ENCODE assay signal across 1 cellular context in the genomic region with DNA sequence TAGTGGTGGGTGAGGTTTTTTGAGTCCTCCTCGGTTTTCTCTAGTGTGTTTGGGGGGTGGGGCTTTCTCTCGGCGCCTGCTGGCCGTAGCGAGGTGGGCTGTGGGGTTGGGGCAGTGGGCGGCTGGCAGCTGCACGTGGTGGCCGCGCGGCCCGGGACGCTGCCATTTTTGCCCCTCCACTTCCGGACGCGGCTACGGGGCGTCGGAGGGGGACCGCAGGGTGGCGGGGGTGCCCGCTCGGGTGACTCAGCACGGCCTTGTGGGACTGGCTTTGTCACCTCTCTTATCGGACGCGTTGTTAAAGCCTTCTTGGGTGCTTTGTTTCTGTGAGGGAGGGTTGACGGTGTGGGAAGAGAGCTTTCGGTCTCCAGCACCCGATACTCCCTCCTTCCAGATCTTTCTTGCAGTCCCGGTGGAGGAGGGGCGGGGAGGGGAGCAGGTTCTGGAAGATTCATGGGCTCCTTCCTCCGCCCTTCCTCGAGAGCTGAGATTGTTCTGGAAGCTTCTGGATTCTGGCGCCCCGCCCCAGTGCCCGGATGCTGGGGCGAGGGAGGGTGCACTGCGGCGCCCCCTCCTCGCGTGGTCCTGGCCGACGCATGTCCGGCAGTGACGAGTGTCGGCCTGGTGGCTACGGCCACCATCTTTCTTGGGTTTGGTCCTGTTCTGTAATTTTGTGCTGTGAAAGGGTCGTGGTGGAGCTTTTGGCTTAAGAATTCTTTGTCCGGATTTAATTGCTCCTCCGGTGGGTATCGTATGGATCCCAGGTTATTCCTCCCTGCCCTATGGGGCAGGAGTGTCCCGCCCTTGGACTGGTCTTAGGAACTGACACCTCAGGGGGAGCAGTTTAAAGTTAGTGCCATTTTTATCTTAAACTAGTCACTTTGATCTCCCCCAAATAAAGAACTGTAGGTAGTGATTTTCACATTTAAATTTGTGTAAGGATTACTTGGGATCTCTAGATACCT.
TF ChIP-seq lines count a peak whose summit lies in the region.

No MANE protein-coding gene starts in this region.

TF ChIP-seq in HEK293, 187 proteins besides CTCF, POLR2A, EP300 and RAD21 (continued from another document):
- TF ChIP-seq, protein P1, sequence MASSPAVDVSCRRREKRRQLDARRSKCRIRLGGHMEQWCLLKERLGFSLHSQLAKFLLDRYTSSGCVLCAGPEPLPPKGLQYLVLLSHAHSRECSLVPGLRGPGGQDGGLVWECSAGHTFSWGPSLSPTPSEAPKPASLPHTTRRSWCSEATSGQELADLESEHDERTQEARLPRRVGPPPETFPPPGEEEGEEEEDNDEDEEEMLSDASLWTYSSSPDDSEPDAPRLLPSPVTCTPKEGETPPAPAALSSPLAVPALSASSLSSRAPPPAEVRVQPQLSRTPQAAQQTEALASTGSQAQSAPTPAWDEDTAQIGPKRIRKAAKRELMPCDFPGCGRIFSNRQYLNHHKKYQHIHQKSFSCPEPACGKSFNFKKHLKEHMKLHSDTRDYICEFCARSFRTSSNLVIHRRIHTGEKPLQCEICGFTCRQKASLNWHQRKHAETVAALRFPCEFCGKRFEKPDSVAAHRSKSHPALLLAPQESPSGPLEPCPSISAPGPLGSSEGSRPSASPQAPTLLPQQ (tag by site-specific recombination; IDR thresholded peaks at IDR 0.05): no peak
- TF ChIP-seq ZNF433 (tag by site-specific recombination; IDR thresholded peaks at IDR 0.05; ENCODE audit: low read depth) (no peak), SP2 (tag by site-specific recombination; IDR thresholded peaks at IDR 0.05) (peak; percentile 52), ZNF701 (tag by site-specific recombination; IDR thresholded peaks at IDR 0.05) (no peak), ZNF248 (tag by site-specific recombination; IDR thresholded peaks at IDR 0.05) (no peak), ZNF501 (tag by site-specific recombination; IDR thresholded peaks at IDR 0.05) (no peak; the same call in 1 of the 2 replicates), REPIN1 (tag by site-specific recombination; IDR thresholded peaks at IDR 0.05; ENCODE audit: low read depth) (no peak), ZBTB20 (tag by site-specific recombination; IDR thresholded peaks at IDR 0.05) (peak; percentile 19; the same call in 1 of the 2 replicates), ZNF239 (tag by site-specific recombination; IDR thresholded peaks at IDR 0.05) (peak; percentile 1; the same call in 1 of the 2 replicates), ZBTB21 (tag by site-specific recombination; IDR thresholded peaks at IDR 0.05) (no peak), ZNF341 (tag by site-specific recombination; IDR thresholded peaks at IDR 0.05; ENCODE audit: low read depth) (peak; percentile 91), HOXC10 (CRISPR knock-in tag; IDR thresholded peaks at IDR 0.05) (no peak), ZNF174 (tag by site-specific recombination; IDR thresholded peaks at IDR 0.05) (no peak), YY2 (tag by site-specific recombination; IDR thresholded peaks at IDR 0.05) (peak; percentile 82), ZNF549 (tag by site-specific recombination; IDR thresholded peaks at IDR 0.05) (no peak), ZNF747 (tag by site-specific recombination; IDR thresholded peaks at IDR 0.05) (no peak; the same call in 1 of the 2 replicates), SP7 (tag by site-specific recombination; IDR thresholded peaks at IDR 0.05) (peak; percentile 6; the same call in 1 of the 2 replicates), ZNF221 (tag by site-specific recombination; IDR thresholded peaks at IDR 0.05; ENCODE audit: borderline replicate concordance) (no peak), ZNF175 (tag by site-specific recombination; IDR thresholded peaks at IDR 0.05) (no peak), ZNF366 (tag by site-specific recombination; conservative IDR thresholded peaks at IDR 0.05) (peak; percentile 38; the same call in 1 of the 2 replicates), ZNF654 (tag by site-specific recombination; IDR thresholded peaks at IDR 0.05; ENCODE audit: low read depth) (no peak), ZNF660 (tag by site-specific recombination; IDR thresholded peaks at IDR 0.05) (0 out of 2 replicates have a peak, but pooled peaks have one; percentile 6), ZNF350 (tag by site-specific recombination; IDR thresholded peaks at IDR 0.05) (no peak), ZNF155 (tag by site-specific recombination; IDR thresholded peaks at IDR 0.05) (no peak), ZNF792 (tag by site-specific recombination; IDR thresholded peaks at IDR 0.05) (no peak; the same call in 1 of the 2 replicates)
- TF ChIP-seq, protein P2, sequence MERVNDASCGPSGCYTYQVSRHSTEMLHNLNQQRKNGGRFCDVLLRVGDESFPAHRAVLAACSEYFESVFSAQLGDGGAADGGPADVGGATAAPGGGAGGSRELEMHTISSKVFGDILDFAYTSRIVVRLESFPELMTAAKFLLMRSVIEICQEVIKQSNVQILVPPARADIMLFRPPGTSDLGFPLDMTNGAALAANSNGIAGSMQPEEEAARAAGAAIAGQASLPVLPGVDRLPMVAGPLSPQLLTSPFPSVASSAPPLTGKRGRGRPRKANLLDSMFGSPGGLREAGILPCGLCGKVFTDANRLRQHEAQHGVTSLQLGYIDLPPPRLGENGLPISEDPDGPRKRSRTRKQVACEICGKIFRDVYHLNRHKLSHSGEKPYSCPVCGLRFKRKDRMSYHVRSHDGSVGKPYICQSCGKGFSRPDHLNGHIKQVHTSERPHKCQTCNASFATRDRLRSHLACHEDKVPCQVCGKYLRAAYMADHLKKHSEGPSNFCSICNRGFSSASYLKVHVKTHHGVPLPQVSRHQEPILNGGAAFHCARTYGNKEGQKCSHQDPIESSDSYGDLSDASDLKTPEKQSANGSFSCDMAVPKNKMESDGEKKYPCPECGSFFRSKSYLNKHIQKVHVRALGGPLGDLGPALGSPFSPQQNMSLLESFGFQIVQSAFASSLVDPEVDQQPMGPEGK (tag by site-specific recombination; IDR thresholded peaks at IDR 0.05): peak; percentile 68
- TF ChIP-seq, protein P3, sequence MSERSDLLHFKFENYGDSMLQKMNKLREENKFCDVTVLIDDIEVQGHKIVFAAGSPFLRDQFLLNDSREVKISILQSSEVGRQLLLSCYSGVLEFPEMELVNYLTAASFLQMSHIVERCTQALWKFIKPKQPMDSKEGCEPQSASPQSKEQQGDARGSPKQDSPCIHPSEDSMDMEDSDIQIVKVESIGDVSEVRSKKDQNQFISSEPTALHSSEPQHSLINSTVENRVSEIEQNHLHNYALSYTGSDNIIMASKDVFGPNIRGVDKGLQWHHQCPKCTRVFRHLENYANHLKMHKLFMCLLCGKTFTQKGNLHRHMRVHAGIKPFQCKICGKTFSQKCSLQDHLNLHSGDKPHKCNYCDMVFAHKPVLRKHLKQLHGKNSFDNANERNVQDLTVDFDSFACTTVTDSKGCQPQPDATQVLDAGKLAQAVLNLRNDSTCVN (tag by site-specific recombination; optimal IDR thresholded peaks at IDR 0.05): peak; percentile 46
- TF ChIP-seq, protein P4, sequence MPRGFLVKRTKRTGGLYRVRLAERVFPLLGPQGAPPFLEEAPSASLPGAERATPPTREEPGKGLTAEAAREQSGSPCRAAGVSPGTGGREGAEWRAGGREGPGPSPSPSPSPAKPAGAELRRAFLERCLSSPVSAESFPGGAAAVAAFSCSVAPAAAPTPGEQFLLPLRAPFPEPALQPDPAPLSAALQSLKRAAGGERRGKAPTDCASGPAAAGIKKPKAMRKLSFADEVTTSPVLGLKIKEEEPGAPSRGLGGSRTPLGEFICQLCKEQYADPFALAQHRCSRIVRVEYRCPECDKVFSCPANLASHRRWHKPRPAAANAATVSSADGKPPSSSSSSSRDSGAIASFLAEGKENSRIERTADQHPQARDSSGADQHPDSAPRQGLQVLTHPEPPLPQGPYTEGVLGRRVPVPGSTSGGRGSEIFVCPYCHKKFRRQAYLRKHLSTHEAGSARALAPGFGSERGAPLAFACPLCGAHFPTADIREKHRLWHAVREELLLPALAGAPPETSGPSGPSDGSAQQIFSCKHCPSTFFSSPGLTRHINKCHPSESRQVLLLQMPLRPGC (tag by site-specific recombination; IDR thresholded peaks at IDR 0.05): 0 out of 2 replicates have a peak, but pooled peaks have one; percentile 3
- TF ChIP-seq, protein P5, sequence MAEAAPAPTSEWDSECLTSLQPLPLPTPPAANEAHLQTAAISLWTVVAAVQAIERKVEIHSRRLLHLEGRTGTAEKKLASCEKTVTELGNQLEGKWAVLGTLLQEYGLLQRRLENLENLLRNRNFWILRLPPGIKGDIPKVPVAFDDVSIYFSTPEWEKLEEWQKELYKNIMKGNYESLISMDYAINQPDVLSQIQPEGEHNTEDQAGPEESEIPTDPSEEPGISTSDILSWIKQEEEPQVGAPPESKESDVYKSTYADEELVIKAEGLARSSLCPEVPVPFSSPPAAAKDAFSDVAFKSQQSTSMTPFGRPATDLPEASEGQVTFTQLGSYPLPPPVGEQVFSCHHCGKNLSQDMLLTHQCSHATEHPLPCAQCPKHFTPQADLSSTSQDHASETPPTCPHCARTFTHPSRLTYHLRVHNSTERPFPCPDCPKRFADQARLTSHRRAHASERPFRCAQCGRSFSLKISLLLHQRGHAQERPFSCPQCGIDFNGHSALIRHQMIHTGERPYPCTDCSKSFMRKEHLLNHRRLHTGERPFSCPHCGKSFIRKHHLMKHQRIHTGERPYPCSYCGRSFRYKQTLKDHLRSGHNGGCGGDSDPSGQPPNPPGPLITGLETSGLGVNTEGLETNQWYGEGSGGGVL (tag by site-specific recombination; IDR thresholded peaks at IDR 0.05): peak; percentile 75
- TF ChIP-seq, protein P6, sequence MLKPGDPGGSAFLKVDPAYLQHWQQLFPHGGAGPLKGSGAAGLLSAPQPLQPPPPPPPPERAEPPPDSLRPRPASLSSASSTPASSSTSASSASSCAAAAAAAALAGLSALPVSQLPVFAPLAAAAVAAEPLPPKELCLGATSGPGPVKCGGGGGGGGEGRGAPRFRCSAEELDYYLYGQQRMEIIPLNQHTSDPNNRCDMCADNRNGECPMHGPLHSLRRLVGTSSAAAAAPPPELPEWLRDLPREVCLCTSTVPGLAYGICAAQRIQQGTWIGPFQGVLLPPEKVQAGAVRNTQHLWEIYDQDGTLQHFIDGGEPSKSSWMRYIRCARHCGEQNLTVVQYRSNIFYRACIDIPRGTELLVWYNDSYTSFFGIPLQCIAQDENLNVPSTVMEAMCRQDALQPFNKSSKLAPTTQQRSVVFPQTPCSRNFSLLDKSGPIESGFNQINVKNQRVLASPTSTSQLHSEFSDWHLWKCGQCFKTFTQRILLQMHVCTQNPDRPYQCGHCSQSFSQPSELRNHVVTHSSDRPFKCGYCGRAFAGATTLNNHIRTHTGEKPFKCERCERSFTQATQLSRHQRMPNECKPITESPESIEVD (tag by site-specific recombination; IDR thresholded peaks at IDR 0.05): no peak
- TF ChIP-seq, protein P7, sequence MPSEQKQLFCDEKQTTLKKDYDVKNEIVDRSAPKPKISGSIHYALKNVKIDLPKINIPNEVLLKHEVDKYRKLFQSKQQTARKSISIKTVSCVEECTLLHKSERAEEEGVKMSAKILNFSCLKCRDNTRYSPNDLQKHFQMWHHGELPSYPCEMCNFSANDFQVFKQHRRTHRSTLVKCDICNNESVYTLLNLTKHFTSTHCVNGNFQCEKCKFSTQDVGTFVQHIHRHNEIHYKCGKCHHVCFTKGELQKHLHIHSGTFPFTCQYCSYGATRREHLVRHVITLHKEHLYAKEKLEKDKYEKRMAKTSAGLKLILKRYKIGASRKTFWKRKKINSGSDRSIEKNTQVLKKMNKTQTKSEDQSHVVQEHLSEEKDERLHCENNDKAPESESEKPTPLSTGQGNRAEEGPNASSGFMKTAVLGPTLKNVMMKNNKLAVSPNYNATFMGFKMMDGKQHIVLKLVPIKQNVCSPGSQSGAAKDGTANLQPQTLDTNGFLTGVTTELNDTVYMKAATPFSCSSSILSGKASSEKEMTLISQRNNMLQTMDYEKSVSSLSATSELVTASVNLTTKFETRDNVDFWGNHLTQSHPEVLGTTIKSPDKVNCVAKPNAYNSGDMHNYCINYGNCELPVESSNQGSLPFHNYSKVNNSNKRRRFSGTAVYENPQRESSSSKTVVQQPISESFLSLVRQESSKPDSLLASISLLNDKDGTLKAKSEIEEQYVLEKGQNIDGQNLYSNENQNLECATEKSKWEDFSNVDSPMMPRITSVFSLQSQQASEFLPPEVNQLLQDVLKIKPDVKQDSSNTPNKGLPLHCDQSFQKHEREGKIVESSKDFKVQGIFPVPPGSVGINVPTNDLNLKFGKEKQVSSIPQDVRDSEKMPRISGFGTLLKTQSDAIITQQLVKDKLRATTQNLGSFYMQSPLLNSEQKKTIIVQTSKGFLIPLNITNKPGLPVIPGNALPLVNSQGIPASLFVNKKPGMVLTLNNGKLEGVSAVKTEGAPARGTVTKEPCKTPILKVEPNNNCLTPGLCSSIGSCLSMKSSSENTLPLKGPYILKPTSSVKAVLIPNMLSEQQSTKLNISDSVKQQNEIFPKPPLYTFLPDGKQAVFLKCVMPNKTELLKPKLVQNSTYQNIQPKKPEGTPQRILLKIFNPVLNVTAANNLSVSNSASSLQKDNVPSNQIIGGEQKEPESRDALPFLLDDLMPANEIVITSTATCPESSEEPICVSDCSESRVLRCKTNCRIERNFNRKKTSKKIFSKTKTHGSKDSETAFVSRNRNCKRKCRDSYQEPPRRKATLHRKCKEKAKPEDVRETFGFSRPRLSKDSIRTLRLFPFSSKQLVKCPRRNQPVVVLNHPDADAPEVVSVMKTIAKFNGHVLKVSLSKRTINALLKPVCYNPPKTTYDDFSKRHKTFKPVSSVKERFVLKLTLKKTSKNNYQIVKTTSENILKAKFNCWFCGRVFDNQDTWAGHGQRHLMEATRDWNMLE (tag by site-specific recombination; conservative IDR thresholded peaks at IDR 0.05; ENCODE audit: low read depth): no peak
- TF ChIP-seq, protein P8, sequence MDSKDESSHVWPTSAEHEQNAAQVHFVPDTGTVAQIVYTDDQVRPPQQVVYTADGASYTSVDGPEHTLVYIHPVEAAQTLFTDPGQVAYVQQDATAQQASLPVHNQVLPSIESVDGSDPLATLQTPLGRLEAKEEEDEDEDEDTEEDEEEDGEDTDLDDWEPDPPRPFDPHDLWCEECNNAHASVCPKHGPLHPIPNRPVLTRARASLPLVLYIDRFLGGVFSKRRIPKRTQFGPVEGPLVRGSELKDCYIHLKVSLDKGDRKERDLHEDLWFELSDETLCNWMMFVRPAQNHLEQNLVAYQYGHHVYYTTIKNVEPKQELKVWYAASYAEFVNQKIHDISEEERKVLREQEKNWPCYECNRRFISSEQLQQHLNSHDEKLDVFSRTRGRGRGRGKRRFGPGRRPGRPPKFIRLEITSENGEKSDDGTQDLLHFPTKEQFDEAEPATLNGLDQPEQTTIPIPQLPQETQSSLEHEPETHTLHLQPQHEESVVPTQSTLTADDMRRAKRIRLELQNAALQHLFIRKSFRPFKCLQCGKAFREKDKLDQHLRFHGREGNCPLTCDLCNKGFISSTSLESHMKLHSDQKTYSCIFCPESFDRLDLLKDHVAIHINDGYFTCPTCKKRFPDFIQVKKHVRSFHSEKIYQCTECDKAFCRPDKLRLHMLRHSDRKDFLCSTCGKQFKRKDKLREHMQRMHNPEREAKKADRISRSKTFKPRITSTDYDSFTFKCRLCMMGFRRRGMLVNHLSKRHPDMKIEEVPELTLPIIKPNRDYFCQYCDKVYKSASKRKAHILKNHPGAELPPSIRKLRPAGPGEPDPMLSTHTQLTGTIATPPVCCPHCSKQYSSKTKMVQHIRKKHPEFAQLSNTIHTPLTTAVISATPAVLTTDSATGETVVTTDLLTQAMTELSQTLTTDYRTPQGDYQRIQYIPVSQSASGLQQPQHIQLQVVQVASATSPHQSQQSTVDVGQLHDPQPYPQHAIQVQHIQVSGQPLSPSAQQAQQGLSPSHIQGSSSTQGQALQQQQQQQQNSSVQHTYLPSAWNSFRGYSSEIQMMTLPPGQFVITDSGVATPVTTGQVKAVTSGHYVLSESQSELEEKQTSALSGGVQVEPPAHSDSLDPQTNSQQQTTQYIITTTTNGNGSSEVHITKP (tag by site-specific recombination; IDR thresholded peaks at IDR 0.05): peak; percentile 95
